In genomic region chr11:32497951-32498350, GRCh38 we compare ENCODE assay signal across 20 cellular contexts.
"Had no signal": no experiment of that assay in that cellular context is flagged by ENCODE, and none has a peak within 500 bp of the region (broad histone marks: within the 10 kb centered on the region; RNA-seq: fewer than 3 reads in every experiment).

No MANE protein-coding gene starts in this region.

- DNase-seq: activated CD4-positive, alpha-beta memory T cell treated with anti-CD3 and anti-CD28 coated beads for 36 hours; activated CD4-positive, alpha-beta T cell treated with anti-CD3 and anti-CD28 coated beads, Interleukin-2, amount 10 ng/mL, durations not matched to agents 7 days and 5 days; activated CD4-positive, CD25-positive, alpha-beta regulatory T cell; activated CD8-positive, alpha-beta memory T cell treated with anti-CD3 and anti-CD28 coated beads for 24 hours; activated gamma-delta T cell; activated naive CD4-positive, alpha-beta T cell treated with anti-CD3 and anti-CD28 coated beads for 36 hours; activated T-cell treated with anti-CD3 and anti-CD28 coated beads, Interleukin-2, amount 50 U/mL, for 48 hours; amygdala; NCI-H1105 treated with DMSO at 0.1 percent for 48 hours; NCI-H1930; NCI-H446; NCI-H524 treated with DMSO at 0.1 percent for 48 hours; PC-3; SHP77; T-helper 9 cell had no signal

- H3K27me3 Mint-ChIP-seq: activated CD4-positive, alpha-beta T cell treated with anti-CD3 and anti-CD28 coated beads, Interleukin-2, amount 10 ng/mL, durations not matched to agents 7 days and 5 days; brain had no signal

- H3K36me3 Mint-ChIP-seq: activated CD4-positive, alpha-beta memory T cell treated with anti-CD3 and anti-CD28 coated beads for 36 hours; activated naive CD8-positive, alpha-beta T cell; brain had no signal

- H3K9me3 Mint-ChIP-seq: activated CD4-positive, alpha-beta memory T cell treated with anti-CD3 and anti-CD28 coated beads for 36 hours; activated CD4-positive, alpha-beta T cell treated with anti-CD3 and anti-CD28 coated beads, Interleukin-2, amount 10 ng/mL, durations not matched to agents 7 days and 5 days; activated naive CD4-positive, alpha-beta T cell treated with anti-CD3 and anti-CD28 coated beads for 36 hours; activated T-helper 17 cell treated with anti-CD3 and anti-CD28 coated beads, Interleukin-2, amount 50 U/mL, for 72 hours; brain; central memory CD8-positive, alpha-beta T cell; T-helper 1 cell treated with Interleukin-12 subunit alpha and Interleukin-12 subunit beta and Interleukin-4 antibody, amounts not matched to agents 30 μg/mL and 1 μg/mL, for 36 hours had no signal

- H3K4me1 Mint-ChIP-seq: activated CD4-positive, alpha-beta T cell treated with anti-CD3 and anti-CD28 coated beads, Interleukin-2, amount 10 ng/mL, durations not matched to agents 7 days and 5 days; activated T-helper 17 cell treated with anti-CD3 and anti-CD28 coated beads, Interleukin-2, amount 50 U/mL, for 72 hours; central memory CD8-positive, alpha-beta T cell had no signal

- ATAC-seq: activated T-helper 17 cell treated with anti-CD3 and anti-CD28 coated beads, Interleukin-2, amount 50 U/mL, for 72 hours; PC-3 had no signal

- H3K4me3 Mint-ChIP-seq: activated CD4-positive, alpha-beta memory T cell treated with anti-CD3 and anti-CD28 coated beads for 36 hours; activated CD4-positive, alpha-beta T cell treated with anti-CD3 and anti-CD28 coated beads, Interleukin-2, amount 10 ng/mL, durations not matched to agents 7 days and 5 days; activated naive CD4-positive, alpha-beta T cell treated with anti-CD3 and anti-CD28 coated beads for 36 hours; activated naive CD8-positive, alpha-beta T cell; activated T-helper 17 cell treated with anti-CD3 and anti-CD28 coated beads, Interleukin-2, amount 50 U/mL, for 72 hours; brain; central memory CD8-positive, alpha-beta T cell; T-helper 1 cell treated with Interleukin-12 subunit alpha and Interleukin-12 subunit beta and Interleukin-4 antibody, amounts not matched to agents 30 μg/mL and 1 μg/mL, for 36 hours had no signal

- H3K27ac Mint-ChIP-seq: activated CD4-positive, alpha-beta memory T cell treated with anti-CD3 and anti-CD28 coated beads for 36 hours; activated CD4-positive, alpha-beta T cell treated with anti-CD3 and anti-CD28 coated beads, Interleukin-2, amount 10 ng/mL, durations not matched to agents 7 days and 5 days; activated naive CD4-positive, alpha-beta T cell treated with anti-CD3 and anti-CD28 coated beads for 36 hours; activated naive CD8-positive, alpha-beta T cell; activated T-helper 17 cell treated with anti-CD3 and anti-CD28 coated beads, Interleukin-2, amount 50 U/mL, for 72 hours; T-helper 1 cell treated with Interleukin-12 subunit alpha and Interleukin-12 subunit beta and Interleukin-4 antibody, amounts not matched to agents 30 μg/mL and 1 μg/mL, for 36 hours had no signal
